ENCODE assay signal across 16 cellular contexts in genomic region chr5:123441408-123441807, GRCh38.
A peak's percentile ranks its signal among the peaks of the same experiment; 100 is the strongest.
DNase-seq lines count a peak whose midpoint lies in the region; ATAC-seq lines count a peak whose summit lies in the region.
"Had no signal": no experiment of that assay in that cellular context is flagged by ENCODE, and none has a peak within 500 bp of the region (broad histone marks: within the 10 kb centered on the region; RNA-seq: fewer than 3 reads in every experiment).

No MANE protein-coding gene starts in this region.

- ATAC-seq in GM21825 (IDR thresholded peaks at IDR 0.05; ENCODE audit: unreplicated experiment), result peak; percentile 52
- peak; percentile 41 for ATAC-seq in HG03469 (IDR thresholded peaks at IDR 0.05; ENCODE audit: unreplicated experiment)
- ATAC-seq: A549; Panc1; stimulated activated naive B cell treated with anti-CD40 and anti-IgM and Interleukin-4, amounts not matched to agents 10 μg/mL and 1 μg/mL and 100 μg/mL, for 72 hours had no signal

- peak; percentile 73 for DNase-seq in activated CD4-positive, alpha-beta T cell treated with anti-CD3 and anti-CD28 coated beads for 48 hours
- DNase-seq in activated CD4-positive, alpha-beta T cell treated with anti-CD3 and anti-CD28 coated beads, Interleukin-2, amount 50 U/mL, for 1 hour, result no peak
- peak; percentile 17 for DNase-seq in left kidney (ENCODE audit: low read depth, low spot score)
- DNase-seq in HCEC 1CT, result no peak
- DNase-seq in NCI-H1694 treated with DMSO at 0.1 percent for 48 hours (lab: John Stamatoyannopoulos, UW), result no peak
- no peak for DNase-seq in NCI-H226
- DNase-seq: cortex of kidney; DMS153; H9; kidney; NCI-H1436 treated with DMSO at 0.1 percent for 48 hours; stimulated activated naive B cell treated with anti-CD40 and anti-IgM and Interleukin-4, amounts not matched to agents 10 μg/mL and 1 μg/mL and 100 μg/mL, for 72 hours had no signal

Comparison
In these comparisons a context has a peak if more than half of its experiments do, and no peak if none do; other contexts are left out.
1. DNase-seq: peak in activated CD4-positive, alpha-beta T cell treated with anti-CD3 and anti-CD28 coated beads for 48 hours (single experiment) and left kidney (single experiment); none in activated CD4-positive, alpha-beta T cell treated with anti-CD3 and anti-CD28 coated beads, Interleukin-2, amount 50 U/mL, for 1 hour (single experiment), HCEC 1CT (single experiment), NCI-H1694 treated with DMSO at 0.1 percent for 48 hours (single experiment) and NCI-H226 (single experiment).